ENCODE assay signal across 12 cellular contexts in the genomic region with DNA sequence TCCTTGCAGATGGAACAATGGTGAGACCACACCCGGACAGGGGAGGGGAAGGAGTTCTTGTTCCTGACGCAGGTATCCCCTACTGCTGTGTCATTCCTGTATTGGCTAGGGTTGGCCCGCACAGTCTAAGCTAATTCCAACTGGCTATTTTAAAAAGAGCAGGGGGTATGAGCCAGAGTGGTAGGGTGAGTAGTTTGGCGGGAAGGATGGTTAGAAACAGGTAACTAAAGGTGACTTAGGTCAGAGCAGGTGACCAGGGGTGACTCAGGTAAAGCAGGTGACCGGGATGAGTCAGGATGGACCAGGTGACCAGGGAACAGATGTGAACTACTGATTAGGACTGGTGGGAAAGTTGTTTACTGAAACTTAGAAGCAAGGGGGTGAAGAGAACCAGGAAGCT. TPM values are rescaled to one million over a fixed set of nuclear protein-coding genes. Genes with fewer than 3 reads are reported as not detected.
DNase-seq lines count a peak whose midpoint lies in the region; ATAC-seq and TF ChIP-seq lines count a peak whose summit lies in the region.
"Had no signal": no experiment of that assay in that cellular context is flagged by ENCODE, and none has a peak within 500 bp of the region (broad histone marks: within the 10 kb centered on the region; RNA-seq: fewer than 3 reads in every experiment).

No MANE protein-coding gene starts in this region.

- 0 out of 2 replicates have a peak overlapping the region, but pooled peaks have one; percentile 26 for H3K27ac ChIP-seq in HUES64 (ENCODE audit: low read depth, low read length)
- H3K27ac ChIP-seq: right atrium auricular region had no signal

- H3K27ac Mint-ChIP-seq in Caco-2 (ENCODE audit: unreplicated experiment) = peak overlapping the region; percentile 84
- H3K27ac Mint-ChIP-seq in effector memory CD8-positive, alpha-beta T cell = peak overlapping the region; percentile 0 to 76
- peak overlapping the region; percentile 11 to 41 for H3K27ac Mint-ChIP-seq in natural killer cell

- 91% methylated on average over 5 of the region's 5 CpGs for WGBS in HUES64
- 84 to 86% methylated on average over 5 of the region's 5 CpGs for WGBS in lower leg skin, 2 donors

- no peak for TF ChIP-seq POLR2A in lower leg skin (IDR thresholded peaks at IDR 0.05)

- no peak for TF ChIP-seq CTCF in Caco-2 (IDR thresholded peaks at IDR 0.05; ENCODE audit: insufficient read depth in 1 of 2, low read depth in 1 of 2, low read length in 1 of 2, severe bottlenecking in 1 of 2, unreplicated experiment in 1 of 2)
- no peak for TF ChIP-seq CTCF in natural killer cell (IDR thresholded peaks at IDR 0.05)
- TF ChIP-seq CTCF in lower leg skin (IDR thresholded peaks at IDR 0.05) = no peak

- CTCF ChIA-PET in Caco-2 (lab: Charles Lee) = no interaction called here

- POLR2A ChIA-PET in Caco-2 (lab: Charles Lee) = no interaction called here

- no peak overlapping the region for H3K9ac ChIP-seq in HUES64 (ENCODE audit: low read depth, low read length)

- intact Hi-C loops in Caco-2 (cut with micrococcal nuclease; ENCODE audit: unreplicated experiment) = loop anchor here (2.0 kb wide), 1 partner anchor 59 kb away; the partner anchor contains the start of gene ZNF292
- intact Hi-C loops in natural killer cell (cut with micrococcal nuclease) = no loop called here
- intact Hi-C loops in lower leg skin (cut with DNase I; ENCODE audit: low total_unique reads) = no loop called here

- DNase-seq in Caco-2 (peak; percentile 74 to 81), natural killer cell (no peak), GM19240 (ENCODE audit: insufficient read length, low spot score) (no peak), lower leg skin (ENCODE audit: low spot score in 2 of 2) (no peak), H7 (no peak)
- no peak for DNase-seq in effector memory CD8-positive, alpha-beta T cell
- DNase-seq: midbrain, NCI-H446, RPMI8226 had no signal

- H3K9me3 ChIP-seq in Caco-2 (no peaks in the 10 kb centered on the region), HUES64 (ENCODE audit: insufficient read depth, low read depth, low read length) (no peaks in the 10 kb centered on the region)
- H3K9me3 ChIP-seq: right atrium auricular region had no signal

- H3K4me1 ChIP-seq in Caco-2 (peaks cover 16% of the 10 kb centered on the region), HUES64 (ENCODE audit: insufficient read depth, low read length) (peaks cover 67% of the 10 kb centered on the region)

- peaks cover 16% of the 10 kb centered on the region for H3K4me1 Mint-ChIP-seq in Caco-2 (ENCODE audit: low read depth, unreplicated experiment)
- peaks cover 33 to 55% of the 10 kb centered on the region in 2 donors for H3K4me1 Mint-ChIP-seq in effector memory CD8-positive, alpha-beta T cell (ENCODE audit: low read depth in 2 of 2)
- H3K4me1 Mint-ChIP-seq in natural killer cell = peaks cover 53 to 57% of the 10 kb centered on the region in 2 donors

- no peaks in the 10 kb centered on the region for H3K27me3 ChIP-seq in Caco-2 (replicated peaks; ENCODE audit: control insufficient read depth, insufficient read depth, low read length)
- H3K27me3 ChIP-seq in HUES64 (ENCODE audit: insufficient read depth, low read length) = no peaks in the 10 kb centered on the region
- H3K27me3 ChIP-seq in H7 (ENCODE audit: control insufficient read depth, insufficient read depth, low read length) = no peaks in the 10 kb centered on the region
- H3K27me3 ChIP-seq: right atrium auricular region had no signal

- peak overlapping the region; percentile 73 for H3K4me3 Mint-ChIP-seq in Caco-2 (ENCODE audit: unreplicated experiment)
- no peak overlapping the region for H3K4me3 Mint-ChIP-seq in effector memory CD8-positive, alpha-beta T cell
- H3K4me3 Mint-ChIP-seq in natural killer cell = no peak overlapping the region

- H3K36me3 Mint-ChIP-seq in Caco-2 (ENCODE audit: insufficient read depth, unreplicated experiment) = peaks cover 24% of the 10 kb centered on the region
- H3K36me3 Mint-ChIP-seq in effector memory CD8-positive, alpha-beta T cell (ENCODE audit: insufficient read depth) = peaks cover 4% of the 10 kb centered on the region
- H3K36me3 Mint-ChIP-seq in natural killer cell = no peaks in the 10 kb centered on the region

- H3K4me3 ChIP-seq in Caco-2 (ENCODE audit: low read depth, low read length) = no peak overlapping the region
- no peak overlapping the region for H3K4me3 ChIP-seq in HUES64 (ENCODE audit: low read length)
- no peak overlapping the region for H3K4me3 ChIP-seq in lower leg skin (ENCODE audit: low read depth, poor library complexity, severe bottlenecking)
- no peak overlapping the region for H3K4me3 ChIP-seq in H7 (ENCODE audit: insufficient read depth, low read depth, low read length)
- H3K4me3 ChIP-seq: right atrium auricular region had no signal

- H3K36me3 ChIP-seq in Caco-2 (ENCODE audit: control insufficient read depth, insufficient read depth, low read length) = no peaks in the 10 kb centered on the region
- H3K36me3 ChIP-seq in HUES64 (ENCODE audit: insufficient read depth, low read length) = peaks cover 39% of the 10 kb centered on the region
- H3K36me3 ChIP-seq in H7 (replicated peaks; ENCODE audit: control insufficient read depth, insufficient read depth, low read length) = no peaks in the 10 kb centered on the region

- no TSS peak for BruUV-seq in Caco-2 (replicated peaks; lab: Mats Ljungman, UMichigan)

- no peaks in the 10 kb centered on the region for H3K9me3 Mint-ChIP-seq in Caco-2 (ENCODE audit: unreplicated experiment)
- H3K9me3 Mint-ChIP-seq in effector memory CD8-positive, alpha-beta T cell = no peaks in the 10 kb centered on the region
- no peaks in the 10 kb centered on the region for H3K9me3 Mint-ChIP-seq in natural killer cell

- no peaks in the 10 kb centered on the region for H3K27me3 Mint-ChIP-seq in Caco-2 (ENCODE audit: insufficient read depth, unreplicated experiment)
- H3K27me3 Mint-ChIP-seq in effector memory CD8-positive, alpha-beta T cell = no peaks in the 10 kb centered on the region
- H3K27me3 Mint-ChIP-seq in natural killer cell (ENCODE audit: low read depth in 2 of 2) = no peaks in the 10 kb centered on the region

- no peak for ATAC-seq in effector memory CD8-positive, alpha-beta T cell (replicated peaks)
- no peak for ATAC-seq in natural killer cell
- ATAC-seq: esophagus mucosa had no signal

RNA-seq across cellular contexts. Expression of gene ZNF292, which starts 58.0 kb away (rescaled TPM):
- 32.2 and 35.8 TPM in 2 replicates for total RNA-seq in Caco-2 (2022)
- 12.3 TPM for polyA plus RNA-seq in HUES64 (2013, experiment 1 of 2)
- 13.7 TPM for polyA plus RNA-seq in HUES64 (2013, experiment 2 of 2)
- 10 to 100 TPM; 78.7 to 90.4 (median 89.4) TPM for total RNA-seq in natural killer cell
- 10 to 100 TPM; 28.5 to 46.8 (median 36.9) TPM for total RNA-seq in lower leg skin
- 7.6 and 12.6 TPM in 2 replicates for total RNA-seq in H7 (2014; rRNA removed; shearing (Covaris generic))

Comparison
In these comparisons a context has a peak if more than half of its experiments do, and no peak if none do; other contexts are left out.
1. DNase-seq: peak in Caco-2 (2 of 2); none in effector memory CD8-positive, alpha-beta T cell (0 of 3), natural killer cell (single experiment), GM19240 (single experiment), lower leg skin (0 of 2) and H7 (single experiment).
2. H3K27ac Mint-ChIP-seq: peak in every context shown above with its lines; median percentile 84 in Caco-2; 38 in effector memory CD8-positive, alpha-beta T cell; 26 in natural killer cell.